Comparison of ENCODE assay signal across 13 cellular contexts in the genomic region with DNA sequence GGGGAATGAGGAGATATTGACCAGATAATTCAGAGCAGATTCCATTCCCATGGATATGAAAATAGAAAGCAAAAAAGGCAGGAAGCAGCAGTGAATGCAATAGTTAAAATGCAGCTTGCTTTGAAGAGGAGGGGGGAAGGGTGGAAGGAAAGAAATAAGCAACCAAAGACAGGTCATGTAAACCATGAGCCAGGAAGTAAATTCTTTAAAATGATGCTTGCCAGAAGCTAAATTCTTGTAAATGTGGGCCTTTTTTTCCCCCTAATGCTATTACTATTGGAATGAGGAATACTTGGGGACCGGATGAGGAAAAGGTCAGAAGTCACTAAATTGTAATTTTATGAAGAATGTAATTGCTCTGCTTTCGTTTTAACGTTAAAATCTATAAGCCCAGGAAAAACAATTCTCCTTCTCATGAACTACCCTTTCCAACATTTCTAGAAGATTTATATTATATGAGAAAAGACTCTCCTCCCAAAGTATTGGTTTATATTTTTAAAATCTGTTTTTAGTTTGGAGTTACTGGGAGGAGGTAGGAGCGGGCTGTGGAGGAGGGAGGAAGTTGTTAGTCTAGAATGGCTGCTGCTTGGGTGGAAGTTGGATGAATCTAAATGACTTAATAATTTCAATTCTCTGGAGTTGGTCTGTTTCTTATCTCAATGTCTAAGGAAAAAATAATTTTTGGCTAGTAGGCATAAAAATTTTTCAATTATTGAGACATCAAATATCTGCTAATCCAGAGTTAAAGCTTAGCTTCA.
DNase-seq lines count a peak whose midpoint lies in the region; ATAC-seq and TF ChIP-seq lines count a peak whose summit lies in the region.
"Had no signal": no experiment of that assay in that cellular context is flagged by ENCODE, and none has a peak within 500 bp of the region (broad histone marks: within the 10 kb centered on the region; RNA-seq: fewer than 3 reads in every experiment).

No MANE protein-coding gene starts in this region.

- no peaks in the 10 kb centered on the region for H3K36me3 Mint-ChIP-seq in activated CD8-positive, alpha-beta memory T cell treated with anti-CD3 and anti-CD28 coated beads, Interleukin-2, amount 10 ng/mL, durations not matched to agents 7 days and 5 days
- H3K36me3 Mint-ChIP-seq: CD14-positive monocyte had no signal

- H3K27me3 ChIP-seq in trophoblast cell (ENCODE audit: insufficient read depth, low read length) (no peaks in the 10 kb centered on the region), SJCRH30 (no peaks in the 10 kb centered on the region)

- no peak overlapping the region for H2BK120ac ChIP-seq in trophoblast cell (ENCODE audit: insufficient read depth, low read length, poor library complexity)

- peaks cover 0 to 4% of the 10 kb centered on the region in 2 experiments for H3K4me1 ChIP-seq in trophoblast cell (ENCODE audit: control insufficient read depth in 1 of 2, insufficient read depth in 2 of 2, low read length in 2 of 2)
- no peaks in the 10 kb centered on the region for H3K4me1 ChIP-seq in SJCRH30

- H2AFZ ChIP-seq in trophoblast cell (ENCODE audit: insufficient read depth, low read length, poor library complexity): no peak overlapping the region

- H3K9me3 ChIP-seq in trophoblast cell (ENCODE audit: insufficient read depth, low read depth, low read length) (no peaks in the 10 kb centered on the region), SJCRH30 (replicated peaks) (no peaks in the 10 kb centered on the region)

- no peak overlapping the region for H2BK12ac ChIP-seq in trophoblast cell (ENCODE audit: low read length)

- TF ChIP-seq CTCF in AG09319 (IDR thresholded peaks at IDR 0.05; ENCODE audit: low read depth, low read length): no peak

- H3K14ac ChIP-seq in trophoblast cell (ENCODE audit: low read length): no peak overlapping the region

- H4K8ac ChIP-seq in trophoblast cell (ENCODE audit: low read depth, low read length): no peak overlapping the region

- no peak overlapping the region for H3K27ac Mint-ChIP-seq in activated CD8-positive, alpha-beta memory T cell treated with anti-CD3 and anti-CD28 coated beads, Interleukin-2, amount 10 ng/mL, durations not matched to agents 7 days and 5 days

- no peak for ATAC-seq in activated CD8-positive, alpha-beta memory T cell treated with anti-CD3 and anti-CD28 coated beads, Interleukin-2, amount 10 ng/mL, durations not matched to agents 7 days and 5 days
- ATAC-seq in HG03565 (IDR thresholded peaks at IDR 0.05; ENCODE audit: unreplicated experiment): no peak

- H3K36me3 ChIP-seq in trophoblast cell (ENCODE audit: control insufficient read depth in 1 of 2, insufficient read depth in 2 of 2, low read length in 2 of 2) (no peaks in the 10 kb centered on the region), SJCRH30 (no peaks in the 10 kb centered on the region)

- H3K4ac ChIP-seq in trophoblast cell (ENCODE audit: low read depth, low read length): no peak overlapping the region

- no peak overlapping the region for H3K23ac ChIP-seq in trophoblast cell (ENCODE audit: low read length)

- no peak overlapping the region for H2AK5ac ChIP-seq in trophoblast cell (ENCODE audit: low read length)

- no peaks in the 10 kb centered on the region for H3K27me3 Mint-ChIP-seq in activated CD8-positive, alpha-beta memory T cell treated with anti-CD3 and anti-CD28 coated beads, Interleukin-2, amount 10 ng/mL, durations not matched to agents 7 days and 5 days

- H3K4me3 ChIP-seq in trophoblast cell (ENCODE audit: low read depth, low read length) (no peak overlapping the region), SJCRH30 (no peak overlapping the region)

- H3K27ac ChIP-seq in trophoblast cell (ENCODE audit: low read depth, low read length) (peak overlapping the region; percentile 91), SJCRH30 (no peak overlapping the region)

- no peak overlapping the region for H4K12ac ChIP-seq in trophoblast cell (ENCODE audit: low read depth, low read length)

- no peak overlapping the region for H3K4me2 ChIP-seq in trophoblast cell (ENCODE audit: low read length)

- no peaks in the 10 kb centered on the region for H3K79me2 ChIP-seq in trophoblast cell (ENCODE audit: control insufficient read depth, insufficient read depth, low read length, poor library complexity)

- CTCF ChIA-PET in activated CD8-positive, alpha-beta memory T cell treated with anti-CD3 and anti-CD28 coated beads, Interleukin-2, amount 10 ng/mL, durations not matched to agents 7 days and 5 days (lab: Charles Lee): no interaction called here

- no peak overlapping the region for H3K18ac ChIP-seq in trophoblast cell (ENCODE audit: low read length)

- peaks cover 2% of the 10 kb centered on the region for H3K9me3 Mint-ChIP-seq in activated CD8-positive, alpha-beta memory T cell treated with anti-CD3 and anti-CD28 coated beads, Interleukin-2, amount 10 ng/mL, durations not matched to agents 7 days and 5 days (ENCODE audit: low read depth)

- WGBS in trophoblast cell (ENCODE audit: extremely low coverage, insufficient coverage, insufficient read length): no CpG with 5 or more reads among the region's 4 CpGs

- H3K4me3 Mint-ChIP-seq in activated CD8-positive, alpha-beta memory T cell treated with anti-CD3 and anti-CD28 coated beads, Interleukin-2, amount 10 ng/mL, durations not matched to agents 7 days and 5 days: no peak overlapping the region
- H3K4me3 Mint-ChIP-seq: CD14-positive monocyte had no signal

- H2BK5ac ChIP-seq in trophoblast cell (ENCODE audit: low read depth, low read length, poor library complexity): peak overlapping the region; percentile 73

- H3K4me1 Mint-ChIP-seq in activated CD8-positive, alpha-beta memory T cell treated with anti-CD3 and anti-CD28 coated beads, Interleukin-2, amount 10 ng/mL, durations not matched to agents 7 days and 5 days: no peaks in the 10 kb centered on the region
- H3K4me1 Mint-ChIP-seq: CD14-positive monocyte had no signal

- H3K79me1 ChIP-seq in trophoblast cell (ENCODE audit: low read length): peaks cover 18% of the 10 kb centered on the region

- DNase-seq in AG09319 (ENCODE audit: extremely low read depth, low read depth) (peak; percentile 45), RPMI7951 (ENCODE audit: low read depth) (peak; percentile 10), foreskin melanocyte (peak; percentile 33), trophoblast cell (no peak), NCI-H446 treated with DMSO at 0.1 percent for 48 hours (lab: John Stamatoyannopoulos, UW) (no peak), SJCRH30 (no peak)
- no peak for DNase-seq in activated CD8-positive, alpha-beta memory T cell treated with anti-CD3 and anti-CD28 coated beads, Interleukin-2, amount 10 ng/mL, durations not matched to agents 7 days and 5 days
- DNase-seq: activated CD4-positive, alpha-beta T cell treated with anti-CD3 and anti-CD28 coated beads for 4 hours; effector memory CD4-positive, alpha-beta T cell; KBM-7; kidney had no signal

- H3K9ac ChIP-seq in trophoblast cell (ENCODE audit: low read length): no peak overlapping the region

- no peak overlapping the region for H4K91ac ChIP-seq in trophoblast cell (ENCODE audit: low read depth, low read length)

Comparison
In these comparisons a context has a peak if more than half of its experiments do, and no peak if none do; other contexts are left out.
1. DNase-seq: peak in AG09319 (single experiment), RPMI7951 (single experiment) and foreskin melanocyte (single experiment); none in trophoblast cell (0 of 2), NCI-H446 treated with DMSO at 0.1 percent for 48 hours (single experiment), activated CD8-positive, alpha-beta memory T cell treated with anti-CD3 and anti-CD28 coated beads, Interleukin-2, amount 10 ng/mL, durations not matched to agents 7 days and 5 days (single experiment) and SJCRH30 (0 of 2).